ENCODE assay signal across 8 cellular contexts in genomic region chr15:63122002-63122893, GRCh38. TPM values are rescaled to one million over a fixed set of nuclear protein-coding genes. Genes with fewer than 3 reads are reported as not detected.
A peak's percentile ranks its signal among the peaks of the same experiment; 100 is the strongest.
DNase-seq lines count a peak whose midpoint lies in the region; ATAC-seq and TF ChIP-seq lines count a peak whose summit lies in the region.

No MANE protein-coding gene starts in this region.

- H3K27ac ChIP-seq in left lung: peak overlapping the region; percentile 93 to 98

- H3K9me3 ChIP-seq in left lung: peaks cover 0 to 12% of the 10 kb centered on the region in 2 donors

- in situ Hi-C loops in ACHN (cut with HindIII; ENCODE audit: low pct_ligation_motif_present, low pct_unique_long_range_greater_than_20kb, low sequenced_read_pairs): no loop called here

- H3K4me3 ChIP-seq in left lung: peak overlapping the region; percentile 85 to 99

- intact Hi-C loops in left lung (cut with DNase I): no loop called here

- peaks cover 7 to 15% of the 10 kb centered on the region in 2 donors for H3K4me1 ChIP-seq in left lung

- DNase-seq in ACHN (peak; percentile 71), NCI-H446 treated with DMSO at 0.1 percent for 48 hours (lab: John Stamatoyannopoulos, UW) (peak; percentile 18), dedifferentiated amniotic fluid mesenchymal stem cell (ENCODE audit: extremely low spot score) (peak; percentile 48), left lung (peak; percentile 94 to 97)
- DNase-seq in activated CD4-positive, alpha-beta T cell treated with anti-CD3 and anti-CD28 coated beads, Interleukin-2, amount 50 U/mL, for 1 hour: peak; percentile 67
- DNase-seq in stimulated activated CD4-positive, alpha-beta T cell treated with anti-CD3 and anti-CD28 coated beads, Interleukin-2, amount 100 ng/mL, for 4 hours (ENCODE audit: low read depth): peak; percentile 33

- H3K36me3 ChIP-seq in left lung: peaks cover 0 to 30% of the 10 kb centered on the region in 2 donors

- peak; percentile 6 to 34 for TF ChIP-seq CTCF in left lung (IDR thresholded peaks at IDR 0.05)

- no peaks in the 10 kb centered on the region for H3K27me3 ChIP-seq in left lung

- ATAC-seq in GM18858 (IDR thresholded peaks at IDR 0.05; ENCODE audit: unreplicated experiment) (peak; percentile 57), HG03097 (IDR thresholded peaks at IDR 0.05; ENCODE audit: low FRiP score, unreplicated experiment) (peak; percentile 76), left lung (peak; percentile 99)

RNA-seq across cellular contexts. Expression of gene LACTB, which starts 0.6 kb away (rescaled TPM):
- total RNA-seq in left lung: 10 to 100 TPM; 28.4 to 41.8 TPM

RNA-seq across cellular contexts. Expression of gene RPS27L, which starts 35.0 kb away (rescaled TPM):
- total RNA-seq in left lung: 100 to 1,000 TPM; 158 to 242 TPM

Comparison
In these comparisons a context has a peak if more than half of its experiments do, and no peak if none do; other contexts are left out.
1. Peak in every context shown above with its lines: DNase-seq, ATAC-seq, H3K4me3 ChIP-seq and H3K27ac ChIP-seq.
2. DNase-seq: peak in every context shown above with its lines; median percentile 96 in left lung; 71 in ACHN; 67 in activated CD4-positive, alpha-beta T cell treated with anti-CD3 and anti-CD28 coated beads, Interleukin-2, amount 50 U/mL, for 1 hour; 48 in dedifferentiated amniotic fluid mesenchymal stem cell; 33 in stimulated activated CD4-positive, alpha-beta T cell treated with anti-CD3 and anti-CD28 coated beads, Interleukin-2, amount 100 ng/mL, for 4 hours; 18 in NCI-H446 treated with DMSO at 0.1 percent for 48 hours.